ENCODE assay signal across 1 cellular context in the genomic region with DNA sequence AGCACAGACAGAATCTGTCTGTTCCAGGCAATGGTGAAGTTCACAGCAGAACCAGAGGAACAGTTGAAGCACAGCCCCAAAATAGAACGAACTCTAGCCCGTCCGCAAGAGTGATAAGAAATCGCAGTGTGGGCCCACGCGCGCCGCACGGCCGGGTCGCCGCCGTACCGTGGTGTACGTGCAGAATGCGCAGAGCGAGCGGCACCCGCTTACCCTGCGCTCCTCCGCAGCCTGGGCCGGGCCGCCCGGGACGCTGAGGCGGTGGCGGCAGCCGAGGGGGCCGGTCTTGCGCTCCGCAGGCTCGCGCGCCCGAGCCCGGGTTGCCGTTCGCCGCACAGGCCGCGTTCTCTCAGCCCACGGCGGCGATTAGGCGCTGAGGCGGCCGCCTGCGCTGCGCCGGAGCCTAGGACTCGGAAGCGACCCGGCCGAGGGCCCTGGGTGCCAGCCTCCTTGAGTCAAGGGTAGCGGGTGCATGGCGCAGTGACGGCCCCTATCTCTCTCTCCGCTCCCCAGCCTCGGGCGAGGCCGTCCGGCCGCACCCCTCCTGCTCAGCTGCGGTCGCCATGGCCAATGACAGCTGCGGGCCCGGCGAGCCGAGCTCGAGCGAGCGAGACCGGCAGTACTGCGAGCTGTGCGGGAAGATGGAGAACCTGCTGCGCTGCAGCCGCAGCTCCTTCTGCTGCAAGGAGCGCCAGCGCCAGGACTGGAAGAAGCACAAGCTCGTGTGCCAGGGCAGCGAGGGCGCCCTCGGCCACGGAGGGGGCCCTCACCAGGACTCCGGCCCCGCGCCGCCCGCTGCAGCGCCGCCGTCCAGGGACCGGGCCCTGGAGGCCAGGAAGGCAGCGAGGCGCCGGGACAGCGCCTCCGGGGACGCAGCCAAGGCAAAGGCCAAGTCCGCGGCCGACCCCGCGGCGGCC.
TF ChIP-seq lines count a peak whose summit lies in the region.

No MANE protein-coding gene starts in this region.

TF ChIP-seq in SK-N-SH treated with all-trans-retinoic acid at 6 μM for 48 hours, 23 proteins besides CTCF, POLR2A, EP300 and RAD21 (continued from another document):
- TF ChIP-seq, protein P1, sequence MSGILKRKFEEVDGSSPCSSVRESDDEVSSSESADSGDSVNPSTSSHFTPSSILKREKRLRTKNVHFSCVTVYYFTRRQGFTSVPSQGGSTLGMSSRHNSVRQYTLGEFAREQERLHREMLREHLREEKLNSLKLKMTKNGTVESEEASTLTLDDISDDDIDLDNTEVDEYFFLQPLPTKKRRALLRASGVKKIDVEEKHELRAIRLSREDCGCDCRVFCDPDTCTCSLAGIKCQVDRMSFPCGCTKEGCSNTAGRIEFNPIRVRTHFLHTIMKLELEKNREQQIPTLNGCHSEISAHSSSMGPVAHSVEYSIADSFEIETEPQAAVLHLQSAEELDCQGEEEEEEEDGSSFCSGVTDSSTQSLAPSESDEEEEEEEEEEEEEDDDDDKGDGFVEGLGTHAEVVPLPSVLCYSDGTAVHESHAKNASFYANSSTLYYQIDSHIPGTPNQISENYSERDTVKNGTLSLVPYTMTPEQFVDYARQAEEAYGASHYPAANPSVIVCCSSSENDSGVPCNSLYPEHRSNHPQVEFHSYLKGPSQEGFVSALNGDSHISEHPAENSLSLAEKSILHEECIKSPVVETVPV (CRISPR knock-in tag; IDR thresholded peaks at IDR 0.05) = no peak
- no peak for TF ChIP-seq ZFP30 (CRISPR knock-in tag; IDR thresholded peaks at IDR 0.05)
- TF ChIP-seq BACH2 (CRISPR knock-in tag; IDR thresholded peaks at IDR 0.05; ENCODE audit: borderline replicate concordance) = no peak
- TF ChIP-seq, protein P2, sequence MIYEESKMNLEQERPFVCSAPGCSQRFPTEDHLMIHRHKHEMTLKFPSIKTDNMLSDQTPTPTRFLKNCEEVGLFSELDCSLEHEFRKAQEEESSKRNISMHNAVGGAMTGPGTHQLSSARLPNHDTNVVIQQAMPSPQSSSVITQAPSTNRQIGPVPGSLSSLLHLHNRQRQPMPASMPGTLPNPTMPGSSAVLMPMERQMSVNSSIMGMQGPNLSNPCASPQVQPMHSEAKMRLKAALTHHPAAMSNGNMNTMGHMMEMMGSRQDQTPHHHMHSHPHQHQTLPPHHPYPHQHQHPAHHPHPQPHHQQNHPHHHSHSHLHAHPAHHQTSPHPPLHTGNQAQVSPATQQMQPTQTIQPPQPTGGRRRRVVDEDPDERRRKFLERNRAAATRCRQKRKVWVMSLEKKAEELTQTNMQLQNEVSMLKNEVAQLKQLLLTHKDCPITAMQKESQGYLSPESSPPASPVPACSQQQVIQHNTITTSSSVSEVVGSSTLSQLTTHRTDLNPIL (CRISPR knock-in tag; IDR thresholded peaks at IDR 0.05; ENCODE audit: low read depth) = no peak
- TF ChIP-seq SNAI2 (CRISPR knock-in tag; IDR thresholded peaks at IDR 0.05) = no peak
- no peak for TF ChIP-seq ARNTL (CRISPR knock-in tag; IDR thresholded peaks at IDR 0.05; ENCODE audit: borderline replicate concordance, low read depth)
- TF ChIP-seq ZC3H10 (CRISPR knock-in tag; IDR thresholded peaks at IDR 0.05) = no peak
- no peak for TF ChIP-seq TCF4 (CRISPR knock-in tag; IDR thresholded peaks at IDR 0.05; ENCODE audit: borderline replicate concordance)
- TF ChIP-seq RARB (CRISPR knock-in tag; IDR thresholded peaks at IDR 0.05) = no peak
- TF ChIP-seq, protein P3, sequence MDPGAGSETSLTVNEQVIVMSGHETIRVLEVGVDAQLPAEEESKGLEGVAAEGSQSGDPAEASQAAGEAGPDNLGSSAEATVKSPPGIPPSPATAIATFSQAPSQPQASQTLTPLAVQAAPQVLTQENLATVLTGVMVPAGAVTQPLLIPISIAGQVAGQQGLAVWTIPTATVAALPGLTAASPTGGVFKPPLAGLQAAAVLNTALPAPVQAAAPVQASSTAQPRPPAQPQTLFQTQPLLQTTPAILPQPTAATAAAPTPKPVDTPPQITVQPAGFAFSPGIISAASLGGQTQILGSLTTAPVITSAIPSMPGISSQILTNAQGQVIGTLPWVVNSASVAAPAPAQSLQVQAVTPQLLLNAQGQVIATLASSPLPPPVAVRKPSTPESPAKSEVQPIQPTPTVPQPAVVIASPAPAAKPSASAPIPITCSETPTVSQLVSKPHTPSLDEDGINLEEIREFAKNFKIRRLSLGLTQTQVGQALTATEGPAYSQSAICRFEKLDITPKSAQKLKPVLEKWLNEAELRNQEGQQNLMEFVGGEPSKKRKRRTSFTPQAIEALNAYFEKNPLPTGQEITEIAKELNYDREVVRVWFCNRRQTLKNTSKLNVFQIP (CRISPR knock-in tag; IDR thresholded peaks at IDR 0.05; ENCODE audit: borderline replicate concordance, low read depth) = no peak
- TF ChIP-seq, protein P4, sequence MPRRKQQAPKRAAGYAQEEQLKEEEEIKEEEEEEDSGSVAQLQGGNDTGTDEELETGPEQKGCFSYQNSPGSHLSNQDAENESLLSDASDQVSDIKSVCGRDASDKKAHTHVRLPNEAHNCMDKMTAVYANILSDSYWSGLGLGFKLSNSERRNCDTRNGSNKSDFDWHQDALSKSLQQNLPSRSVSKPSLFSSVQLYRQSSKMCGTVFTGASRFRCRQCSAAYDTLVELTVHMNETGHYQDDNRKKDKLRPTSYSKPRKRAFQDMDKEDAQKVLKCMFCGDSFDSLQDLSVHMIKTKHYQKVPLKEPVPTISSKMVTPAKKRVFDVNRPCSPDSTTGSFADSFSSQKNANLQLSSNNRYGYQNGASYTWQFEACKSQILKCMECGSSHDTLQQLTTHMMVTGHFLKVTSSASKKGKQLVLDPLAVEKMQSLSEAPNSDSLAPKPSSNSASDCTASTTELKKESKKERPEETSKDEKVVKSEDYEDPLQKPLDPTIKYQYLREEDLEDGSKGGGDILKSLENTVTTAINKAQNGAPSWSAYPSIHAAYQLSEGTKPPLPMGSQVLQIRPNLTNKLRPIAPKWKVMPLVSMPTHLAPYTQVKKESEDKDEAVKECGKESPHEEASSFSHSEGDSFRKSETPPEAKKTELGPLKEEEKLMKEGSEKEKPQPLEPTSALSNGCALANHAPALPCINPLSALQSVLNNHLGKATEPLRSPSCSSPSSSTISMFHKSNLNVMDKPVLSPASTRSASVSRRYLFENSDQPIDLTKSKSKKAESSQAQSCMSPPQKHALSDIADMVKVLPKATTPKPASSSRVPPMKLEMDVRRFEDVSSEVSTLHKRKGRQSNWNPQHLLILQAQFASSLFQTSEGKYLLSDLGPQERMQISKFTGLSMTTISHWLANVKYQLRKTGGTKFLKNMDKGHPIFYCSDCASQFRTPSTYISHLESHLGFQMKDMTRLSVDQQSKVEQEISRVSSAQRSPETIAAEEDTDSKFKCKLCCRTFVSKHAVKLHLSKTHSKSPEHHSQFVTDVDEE (CRISPR knock-in tag; IDR thresholded peaks at IDR 0.05) = no peak
- TF ChIP-seq CSDC2 (CRISPR knock-in tag; IDR thresholded peaks at IDR 0.05) = no peak
- no peak for TF ChIP-seq ZFP3 (CRISPR knock-in tag; IDR thresholded peaks at IDR 0.05)
- TF ChIP-seq ZNF565 (CRISPR knock-in tag; conservative IDR thresholded peaks at IDR 0.05; ENCODE audit: low read depth) = no peak
- TF ChIP-seq OSR1 (CRISPR knock-in tag; IDR thresholded peaks at IDR 0.05) = no peak
